ENCODE assay signal across 9 cellular contexts in genomic region chr9:120394058-120394669, GRCh38.
DNase-seq lines count a peak whose midpoint lies in the region; ATAC-seq and TF ChIP-seq lines count a peak whose summit lies in the region.
"Had no signal": no experiment of that assay in that cellular context is flagged by ENCODE, and none has a peak within 500 bp of the region (broad histone marks: within the 10 kb centered on the region; RNA-seq: fewer than 3 reads in every experiment).

No MANE protein-coding gene starts in this region.

- POLR2A ChIA-PET in Caco-2 (lab: Charles Lee): no interaction called here

- no peak for TF ChIP-seq POLR2A in heart left ventricle (IDR thresholded peaks at IDR 0.05)

- TF ChIP-seq CTCF in heart left ventricle (IDR thresholded peaks at IDR 0.05) (no peak), mucosa of descending colon (IDR thresholded peaks at IDR 0.05) (no peak), Caco-2 (IDR thresholded peaks at IDR 0.05; ENCODE audit: insufficient read depth in 1 of 2, low read depth in 1 of 2, low read length in 1 of 2, severe bottlenecking in 1 of 2, unreplicated experiment in 1 of 2) (no peak)

- H3K27me3 Mint-ChIP-seq in T-helper 2 cell treated with Interferon-gamma antibody and Interleukin-4, amounts not matched to agents 5 μg/mL and 100 μg/mL, for 36 hours (ENCODE audit: low read depth): no peaks in the 10 kb centered on the region
- H3K27me3 Mint-ChIP-seq in Caco-2 (ENCODE audit: insufficient read depth, unreplicated experiment): no peaks in the 10 kb centered on the region

- H3K27ac ChIP-seq in epithelial cell of prostate (peak overlapping the region; percentile 73), heart left ventricle (no peak overlapping the region)
- H3K27ac ChIP-seq: thyroid gland had no signal

- H3K4me1 ChIP-seq in heart left ventricle: no peaks in the 10 kb centered on the region
- no peaks in the 10 kb centered on the region for H3K4me1 ChIP-seq in mucosa of descending colon (ENCODE audit: low read depth)
- H3K4me1 ChIP-seq in Caco-2: no peaks in the 10 kb centered on the region
- H3K4me1 ChIP-seq: thyroid gland had no signal

- 73 to 85% (median 81%) methylated on average over 13 of the region's 13 CpGs for WGBS in heart left ventricle, 4 donors

- BruUV-seq in Caco-2 (replicated peaks; lab: Mats Ljungman, UMichigan): no TSS peak

- intact Hi-C loops in heart left ventricle (cut with DNase I): no loop called here
- intact Hi-C loops in mucosa of descending colon (cut with DNase I, micrococcal nuclease): no loop called here
- intact Hi-C loops in Caco-2 (cut with micrococcal nuclease; ENCODE audit: unreplicated experiment): no loop called here

- H3K27ac Mint-ChIP-seq in T-helper 2 cell treated with Interferon-gamma antibody and Interleukin-4, amounts not matched to agents 5 μg/mL and 100 μg/mL, for 36 hours: peak overlapping the region; percentile 69
- H3K27ac Mint-ChIP-seq in Caco-2 (ENCODE audit: unreplicated experiment): no peak overlapping the region

- H3K9me3 ChIP-seq in heart left ventricle: no peaks in the 10 kb centered on the region
- H3K9me3 ChIP-seq in mucosa of descending colon: no peaks in the 10 kb centered on the region
- H3K9me3 ChIP-seq in Caco-2: no peaks in the 10 kb centered on the region
- H3K9me3 ChIP-seq: thyroid gland had no signal

- H3K4me3 ChIP-seq in heart left ventricle (no peak overlapping the region), mucosa of descending colon (no peak overlapping the region), Caco-2 (ENCODE audit: low read depth, low read length) (no peak overlapping the region)
- H3K4me3 ChIP-seq: thyroid gland had no signal

- peaks cover 19% of the 10 kb centered on the region for H3K4me1 Mint-ChIP-seq in T-helper 2 cell treated with Interferon-gamma antibody and Interleukin-4, amounts not matched to agents 5 μg/mL and 100 μg/mL, for 36 hours (ENCODE audit: low read depth)
- no peaks in the 10 kb centered on the region for H3K4me1 Mint-ChIP-seq in Caco-2 (ENCODE audit: low read depth, unreplicated experiment)

- CTCF ChIA-PET in Caco-2 (lab: Charles Lee): interaction anchor here (0.6 kb wide), 1 partner anchor 49 kb away, joined by 5 read pairs; no protein-coding TSS in a partner anchor

- H3K36me3 ChIP-seq in heart left ventricle (peaks cover 0 to 99% (median 93%) of the 10 kb centered on the region in 9 donors), mucosa of descending colon (ENCODE audit: low read depth) (no peaks in the 10 kb centered on the region), Caco-2 (ENCODE audit: control insufficient read depth, insufficient read depth, low read length) (peaks cover 3% of the 10 kb centered on the region)

- no peaks in the 10 kb centered on the region for H3K9me3 Mint-ChIP-seq in T-helper 2 cell treated with Interferon-gamma antibody and Interleukin-4, amounts not matched to agents 5 μg/mL and 100 μg/mL, for 36 hours
- no peaks in the 10 kb centered on the region for H3K9me3 Mint-ChIP-seq in Caco-2 (ENCODE audit: unreplicated experiment)

- DNase-seq in HCEC 1CT (peak; percentile 97), epithelial cell of prostate (ENCODE audit: low read depth, low spot score) (peak; percentile 46), heart left ventricle (no peak), mucosa of descending colon (no peak), Caco-2 (no peak)
- DNase-seq in T-helper 2 cell treated with Interferon-gamma antibody and Interleukin-4, amounts not matched to agents 5 μg/mL and 100 μg/mL, for 36 hours (ENCODE audit: low spot score): peak; percentile 81
- DNase-seq in stimulated activated CD4-positive, alpha-beta T cell treated with anti-CD3 and anti-CD28 coated beads, Interleukin-4, amount 100 ng/mL, for 24 hours: peak; percentile 33
- DNase-seq: thyroid gland had no signal

- ATAC-seq in heart left ventricle (no peak), mucosa of descending colon (no peak), GM21619 (IDR thresholded peaks at IDR 0.05; ENCODE audit: unreplicated experiment) (no peak)

- peaks cover 68% of the 10 kb centered on the region for H3K36me3 Mint-ChIP-seq in T-helper 2 cell treated with Interferon-gamma antibody and Interleukin-4, amounts not matched to agents 5 μg/mL and 100 μg/mL, for 36 hours (ENCODE audit: low read depth)
- H3K36me3 Mint-ChIP-seq in Caco-2 (ENCODE audit: insufficient read depth, unreplicated experiment): peaks cover 32% of the 10 kb centered on the region

- H3K27me3 ChIP-seq in heart left ventricle (no peaks in the 10 kb centered on the region), Caco-2 (replicated peaks; ENCODE audit: control insufficient read depth, insufficient read depth, low read length) (no peaks in the 10 kb centered on the region)
- H3K27me3 ChIP-seq: thyroid gland had no signal

- peak overlapping the region; percentile 62 for H3K4me3 Mint-ChIP-seq in T-helper 2 cell treated with Interferon-gamma antibody and Interleukin-4, amounts not matched to agents 5 μg/mL and 100 μg/mL, for 36 hours
- no peak overlapping the region for H3K4me3 Mint-ChIP-seq in Caco-2 (ENCODE audit: unreplicated experiment)

Comparison
In these comparisons a context has a peak if more than half of its experiments do, and no peak if none do; other contexts are left out.
1. DNase-seq: peak in HCEC 1CT (single experiment), T-helper 2 cell treated with Interferon-gamma antibody and Interleukin-4, amounts not matched to agents 5 μg/mL and 100 μg/mL, for 36 hours (single experiment), epithelial cell of prostate (single experiment) and stimulated activated CD4-positive, alpha-beta T cell treated with anti-CD3 and anti-CD28 coated beads, Interleukin-4, amount 100 ng/mL, for 24 hours (single experiment); none in heart left ventricle (0 of 5), mucosa of descending colon (0 of 3) and Caco-2 (0 of 2).